19 cellular contexts compared by ENCODE assay signal in genomic region chr5:867300-867699, GRCh38. TPM values are rescaled to one million over a fixed set of nuclear protein-coding genes. Genes with fewer than 3 reads are reported as not detected.
DNase-seq lines count a peak whose midpoint lies in the region; ATAC-seq, FAIRE-seq and TF ChIP-seq lines count a peak whose summit lies in the region.
"Had no signal": no experiment of that assay in that cellular context is flagged by ENCODE, and none has a peak within 500 bp of the region (broad histone marks: within the 10 kb centered on the region; RNA-seq: fewer than 3 reads in every experiment).

No MANE protein-coding gene starts in this region.

- TF ChIP-seq POLR2A in HCT116 (IDR thresholded peaks at IDR 0.05; ENCODE audit: borderline replicate concordance, extremely low read depth, insufficient read depth, insufficient read length) (no peak), K562 (conservative IDR thresholded peaks at IDR 0.05) (peak; percentile 57)

- DNase-seq in DND-41 (no peak), HCT116 (ENCODE audit: low read depth, low spot score) (no peak), K562 (ENCODE audit: extremely low read depth in 1 of 4, low spot score in 3 of 4) (peak in 1 of 4 experiments; percentile 12), kidney (peak; percentile 32), COLO668 (lab: John Stamatoyannopoulos, UW; ENCODE audit: unreplicated experiment) (no peak), superior temporal gyrus (ENCODE audit: extremely low spot score) (no peak)
- DNase-seq: GDM1; NCI-H1048; NCI-H146; NCI-H345; NCI-H526 treated with DMSO at 0.1 percent for 48 hours; NK-92 treated with Interleukin-12 subunit alpha and Interleukin-12 subunit beta, amount 100 ng/mL, for 24 hours; OCI-M1 had no signal

- RAD21 ChIA-PET in HCT116 (lab: Charles Lee; ENCODE audit: low non-redundant PET in 1 of 2, low total read pairs in 2 of 2, uncharacterized antibody in 2 of 2, unreplicated experiment in 2 of 2) = no interaction called here

- TF ChIP-seq CTCF in DND-41 (IDR thresholded peaks at IDR 0.05; ENCODE audit: borderline replicate concordance, extremely low read depth, low read length, poor library complexity, severe bottlenecking) = no peak
- TF ChIP-seq CTCF in HCT116 (IDR thresholded peaks at IDR 0.05 in 2 of 3, conservative IDR thresholded peaks at IDR 0.05 in 1 of 3; ENCODE audit: borderline replicate concordance in 1 of 3, insufficient read depth in 1 of 3, low read depth in 2 of 3, low read length in 2 of 3) = peak in 2 of 3 experiments; percentile 8 to 9; a peak in 1 of 6 replicates
- no peak for TF ChIP-seq CTCF in K562 (IDR thresholded peaks at IDR 0.05 in 2 of 3, conservative IDR thresholded peaks at IDR 0.05 in 1 of 3; ENCODE audit: insufficient read depth in 2 of 3, low read depth in 1 of 3, low read length in 3 of 3)
- no peak for TF ChIP-seq CTCF in kidney (IDR thresholded peaks at IDR 0.05; ENCODE audit: borderline replicate concordance, extremely low read depth, insufficient read depth)

- no peak for TF ChIP-seq EP300 in K562 (IDR thresholded peaks at IDR 0.05; ENCODE audit: low read length)

- H3K27ac ChIP-seq in DND-41 (ENCODE audit: low read length) (no peak overlapping the region), HCT116 (ENCODE audit: low read depth, low read length) (no peak overlapping the region), K562 (ENCODE audit: extremely low read depth, low read depth, low read length) (no peak overlapping the region), kidney (ENCODE audit: low read depth in 2 of 2, low read length in 2 of 2) (peak overlapping the region in 1 of 2 donors; percentile 57)
- H3K27ac ChIP-seq: SK-N-MC had no signal

- no peak overlapping the region for H3K9ac ChIP-seq in DND-41 (ENCODE audit: low read depth, low read length)
- H3K9ac ChIP-seq in HCT116 (ENCODE audit: low read length) = no peak overlapping the region
- no peak overlapping the region for H3K9ac ChIP-seq in K562 (ENCODE audit: insufficient read depth in 1 of 2, low read depth in 2 of 2, low read length in 2 of 2)
- H3K9ac ChIP-seq in kidney (ENCODE audit: low read length in 2 of 2) = no peak overlapping the region

- peaks cover 97% of the 10 kb centered on the region for H3K36me3 ChIP-seq in DND-41 (ENCODE audit: insufficient read depth, low read length)
- peaks cover 50 to 58% of the 10 kb centered on the region in 2 experiments for H3K36me3 ChIP-seq in HCT116 (ENCODE audit: control insufficient read depth in 1 of 2, insufficient read depth in 2 of 2, low read length in 2 of 2)
- H3K36me3 ChIP-seq in K562 (ENCODE audit: control insufficient read depth, insufficient read depth, low read length) = peaks cover 100% of the 10 kb centered on the region
- H3K36me3 ChIP-seq in kidney (ENCODE audit: control insufficient read depth in 1 of 2, insufficient read depth in 2 of 2, low read length in 2 of 2) = peaks cover 39 to 59% of the 10 kb centered on the region in 2 donors

- no peaks in the 10 kb centered on the region for H3K9me2 ChIP-seq in HCT116 (ENCODE audit: insufficient read depth)

- POLR2A ChIA-PET in HCT116 (lab: Charles Lee) = no interaction called here
- POLR2A ChIA-PET in K562 (lab: Yijun Ruan, JAX) = interaction anchor here (0.6 kb wide), 1 partner anchor 9 kb away, joined by 3 read pairs; no protein-coding TSS in a partner anchor

- intact Hi-C loops in HCT116 (cut with micrococcal nuclease) = no loop called here
- intact Hi-C loops in K562 (cut with micrococcal nuclease) = no loop called here
- intact Hi-C loops in kidney (cut with DNase I) = no loop called here

- BruUV-seq in HCT116 (replicated peaks; lab: Mats Ljungman, UMichigan) (no TSS peak), K562 (replicated peaks; lab: Mats Ljungman, UMichigan) (no TSS peak)

- no peak for TF ChIP-seq RAD21 in HCT116 (IDR thresholded peaks at IDR 0.05; ENCODE audit: low read depth)
- no peak for TF ChIP-seq RAD21 in K562 (CRISPR knock-in tag; conservative IDR thresholded peaks at IDR 0.05 in 1 of 2, IDR thresholded peaks at IDR 0.05 in 1 of 2)

- in situ Hi-C loops in K562 (cut with MboI) = no loop called here

- no peaks in the 10 kb centered on the region for H3K79me2 ChIP-seq in DND-41 (ENCODE audit: insufficient read depth, low read length)
- no peaks in the 10 kb centered on the region; the same call in 1 of the 2 replicates for H3K79me2 ChIP-seq in HCT116 (ENCODE audit: insufficient read depth, low read length)
- no peaks in the 10 kb centered on the region for H3K79me2 ChIP-seq in K562 (ENCODE audit: control insufficient read depth, insufficient read depth, low read length)

- no peaks in the 10 kb centered on the region for H3K9me1 ChIP-seq in K562 (ENCODE audit: control insufficient read depth, insufficient read depth, low read length)

- ATAC-seq in DND-41 (ENCODE audit: insufficient read depth, low read depth) (peak; percentile 23; the same call in 1 of the 3 replicates), HCT116 (peak; percentile 37; the same call in 1 of the 2 replicates), K562 (peak; percentile 46; the same call in 2 of the 3 replicates), HG03432 (IDR thresholded peaks at IDR 0.05; ENCODE audit: unreplicated experiment) (no peak), GM19324 (IDR thresholded peaks at IDR 0.05; ENCODE audit: low FRiP score, unreplicated experiment) (no peak)

- FAIRE-seq in K562 (lab: Jason Lieb, UNC) (no peak), kidney (lab: Jason Lieb, UNC) (no peak)
- FAIRE-seq: H1 had no signal

- H4K20me1 ChIP-seq in DND-41 (ENCODE audit: insufficient read depth, low read length) = peaks cover 33% of the 10 kb centered on the region
- H4K20me1 ChIP-seq in HCT116 (ENCODE audit: insufficient read depth) = no peaks in the 10 kb centered on the region
- H4K20me1 ChIP-seq in K562 (replicated peaks; ENCODE audit: control insufficient read depth, insufficient read depth, low read length) = peaks cover 9% of the 10 kb centered on the region; the same call in 1 of the 2 replicates

- no peaks in the 10 kb centered on the region for H3K27me3 ChIP-seq in DND-41 (ENCODE audit: insufficient read depth, low read length, poor library complexity)
- H3K27me3 ChIP-seq in HCT116 (ENCODE audit: insufficient read depth, low read length) = no peaks in the 10 kb centered on the region
- H3K27me3 ChIP-seq in K562 (ENCODE audit: control insufficient read depth in 2 of 2, insufficient read depth in 2 of 2, low read length in 2 of 2) = no peaks in the 10 kb centered on the region

- H3K9me3 ChIP-seq in DND-41 (ENCODE audit: insufficient read depth, low read length, severe bottlenecking) = no peaks in the 10 kb centered on the region
- H3K9me3 ChIP-seq in HCT116 (ENCODE audit: control insufficient read depth in 1 of 2, insufficient read depth in 1 of 2, low read depth in 1 of 2, low read length in 2 of 2) = no peaks in the 10 kb centered on the region
- H3K9me3 ChIP-seq in K562 (replicated peaks; ENCODE audit: control insufficient read depth, insufficient read depth, low read depth, low read length) = no peaks in the 10 kb centered on the region
- no peaks in the 10 kb centered on the region for H3K9me3 ChIP-seq in kidney (ENCODE audit: control insufficient read depth in 1 of 2, low read length in 2 of 2)
- H3K9me3 ChIP-seq: Caco-2 had no signal

- H3K4me1 ChIP-seq in DND-41 (ENCODE audit: insufficient read depth, low read length) (no peaks in the 10 kb centered on the region), HCT116 (ENCODE audit: control insufficient read depth in 1 of 2, insufficient read depth in 2 of 2, low read length in 2 of 2) (no peaks in the 10 kb centered on the region), K562 (replicated peaks in 1 of 2; ENCODE audit: control insufficient read depth in 2 of 2, insufficient read depth in 2 of 2, low read length in 2 of 2) (peaks cover 0 to 15% of the 10 kb centered on the region in 2 experiments; a peak in 1 of 5 replicates), kidney (ENCODE audit: control insufficient read depth in 1 of 2, insufficient read depth in 1 of 2, low read depth in 1 of 2, low read length in 2 of 2) (peaks cover 9 to 12% of the 10 kb centered on the region in 2 donors)

- H3K4me2 ChIP-seq in DND-41 (ENCODE audit: insufficient read depth, low read length) = no peak overlapping the region
- no peak overlapping the region for H3K4me2 ChIP-seq in HCT116 (ENCODE audit: low read length)
- H3K4me2 ChIP-seq in K562 (ENCODE audit: insufficient read depth, low read length) = no peak overlapping the region

- CTCF ChIA-PET in HCT116 (lab: Charles Lee) (no interaction called here), K562 (lab: Yijun Ruan, JAX; ENCODE audit: low intra/inter-chr PET ratio) (no interaction called here)

- no peak overlapping the region for H3K4me3 ChIP-seq in DND-41 (ENCODE audit: low read depth in 1 of 2, low read length in 2 of 2)
- no peak overlapping the region for H3K4me3 ChIP-seq in HCT116 (replicated peaks in 1 of 2; ENCODE audit: low read depth in 1 of 2, low read length in 2 of 2)
- no peak overlapping the region for H3K4me3 ChIP-seq in K562
- H3K4me3 ChIP-seq in kidney (ENCODE audit: low read length in 2 of 2) = no peak overlapping the region
- H3K4me3 ChIP-seq: SK-N-MC had no signal

- 87% methylated on average over 5 of the region's 5 CpGs for whole genome bisulfite sequencing in K562 (ENCODE audit: insufficient coverage, low coverage, missing lambda C conversion rate)

- H2AFZ ChIP-seq in DND-41 (ENCODE audit: low read depth, low read length) = no peak overlapping the region
- H2AFZ ChIP-seq in HCT116 (ENCODE audit: low read depth, low read length, poor library complexity, severe bottlenecking) = no peak overlapping the region
- no peak overlapping the region for H2AFZ ChIP-seq in K562 (ENCODE audit: low read depth, low read length)

RNA-seq across cellular contexts. Expression of gene ZDHHC11, which starts 16.5 kb away (rescaled TPM):
- total RNA-seq in HCT116 (2021; ENCODE audit: unreplicated experiment) = 17.0 TPM
- 7.7 and 8.7 TPM in 2 replicates for polyA plus RNA-seq in HCT116 (2012)
- 13.2 and 31.1 TPM in 2 replicates for total RNA-seq in K562 (2011; cell fraction: chromatin; rRNA removed; ENCODE audit: low replicate concordance)
- total RNA-seq in K562 (2011; cell fraction: nucleolus; rRNA removed) = 14.7 and 17.7 TPM in 2 replicates
- 11.8 and 18.1 TPM in 2 replicates for total RNA-seq in K562 (2011; cell fraction: nucleoplasm; rRNA removed)
- 0.20 and 1.5 TPM in 2 replicates for total RNA-seq in K562 (2014; rRNA removed)
- total RNA-seq in K562 (2014; rRNA removed; fragmentation: Illumina TruSeq; extraction: Trizol) = 0.40 and 0.45 TPM in 2 replicates
- 0.29 and 0.30 TPM in 2 replicates for total RNA-seq in K562 (2015; rRNA removed; fragmentation: Illumina TruSeq; extraction: Trizol)
- 2.2 and 2.3 TPM in 2 replicates for total RNA-seq in K562 (2021)
- 0.99 and 1.2 TPM in 2 replicates for polyA plus RNA-seq in K562 (2011; rRNA removed)
- 0.52 and 1.3 TPM in 2 replicates for polyA plus RNA-seq in K562 (2011; cell fraction: cytosol; rRNA removed)
- polyA plus RNA-seq in K562 (2011; cell fraction: nucleus; rRNA removed) = 6.0 and 14.9 TPM in 2 replicates
- 1.5 and 6.1 TPM in 2 replicates for polyA plus RNA-seq in K562 (2012)
- polyA plus RNA-seq in K562 (2014; fragmentation: Illumina TruSeq; extraction: Trizol) = 0.52 and 1.4 TPM in 2 replicates
- under 1 TPM; 0.07 to 0.21 TPM for polyA plus RNA-seq in K562 (2014; fragmentation: Nextera tagmentation; extraction: Ambion mirVana)
- polyA plus RNA-seq in K562 (2014; rRNA removed) = 0.97 and 1.4 TPM in 2 replicates
- polyA minus RNA-seq in K562 (2011; rRNA and poly(A)+ RNA removed) = 0.81 and 1.1 TPM in 2 replicates
- 1.3 and 1.4 TPM in 2 replicates for polyA minus RNA-seq in K562 (2011; cell fraction: cytosol; rRNA and poly(A)+ RNA removed)
- 2.3 and 4.4 TPM in 2 replicates for polyA minus RNA-seq in K562 (2011; cell fraction: nucleus; rRNA and poly(A)+ RNA removed)
- 10.1 TPM for total RNA-seq in kidney
- polyA plus RNA-seq in kidney (ENCODE audit: insufficient read depth, low read depth, low replicate concordance) = 1.6 TPM
- polyA plus RNA-seq: CD14-positive monocyte had no signal

RNA-seq across cellular contexts. Expression of gene BRD9, which starts 25.3 kb away (rescaled TPM):
- total RNA-seq in HCT116 (2021; ENCODE audit: unreplicated experiment) = 54.6 TPM
- 33.0 and 35.4 TPM in 2 replicates for polyA plus RNA-seq in HCT116 (2012)
- total RNA-seq in K562 (2011; cell fraction: chromatin; rRNA removed; ENCODE audit: low replicate concordance) = 217 and 274 TPM in 2 replicates
- 94.6 and 102 TPM in 2 replicates for total RNA-seq in K562 (2011; cell fraction: nucleolus; rRNA removed)
- 114 and 119 TPM in 2 replicates for total RNA-seq in K562 (2011; cell fraction: nucleoplasm; rRNA removed)
- total RNA-seq in K562 (2014; rRNA removed) = 52.8 and 58.5 TPM in 2 replicates
- 37.9 and 39.5 TPM in 2 replicates for total RNA-seq in K562 (2014; rRNA removed; fragmentation: Illumina TruSeq; extraction: Trizol)
- 43.1 and 44.9 TPM in 2 replicates for total RNA-seq in K562 (2015; rRNA removed; fragmentation: Illumina TruSeq; extraction: Trizol)
- total RNA-seq in K562 (2021) = 62.3 and 68.7 TPM in 2 replicates
- polyA plus RNA-seq in K562 (2011; rRNA removed) = 17.3 and 18.0 TPM in 2 replicates
- polyA plus RNA-seq in K562 (2011; cell fraction: cytosol; rRNA removed) = 14.1 and 18.3 TPM in 2 replicates
- polyA plus RNA-seq in K562 (2011; cell fraction: nucleus; rRNA removed) = 96.2 and 143 TPM in 2 replicates
- 36.5 and 41.6 TPM in 2 replicates for polyA plus RNA-seq in K562 (2012)
- 49.7 and 54.7 TPM in 2 replicates for polyA plus RNA-seq in K562 (2014; fragmentation: Illumina TruSeq; extraction: Trizol)
- polyA plus RNA-seq in K562 (2014; fragmentation: Nextera tagmentation; extraction: Ambion mirVana) = 1 to 10 TPM; 2.4 to 3.7 TPM
- 51.8 and 56.4 TPM in 2 replicates for polyA plus RNA-seq in K562 (2014; rRNA removed)
- polyA minus RNA-seq in K562 (2011; rRNA and poly(A)+ RNA removed) = 23.4 and 26.6 TPM in 2 replicates
- polyA minus RNA-seq in K562 (2011; cell fraction: cytosol; rRNA and poly(A)+ RNA removed) = 16.0 and 18.9 TPM in 2 replicates
- 54.1 and 62.2 TPM in 2 replicates for polyA minus RNA-seq in K562 (2011; cell fraction: nucleus; rRNA and poly(A)+ RNA removed)
- 38.0 TPM for total RNA-seq in kidney
- 17.5 TPM for polyA plus RNA-seq in kidney (ENCODE audit: insufficient read depth, low read depth, low replicate concordance)

RNA-seq across cellular contexts. Expression of gene TRIP13, which starts 25.4 kb away (rescaled TPM):
- total RNA-seq in HCT116 (2021; ENCODE audit: unreplicated experiment) = 45.0 TPM
- 18.0 and 29.3 TPM in 2 replicates for polyA plus RNA-seq in HCT116 (2012)
- 80.8 and 99.7 TPM in 2 replicates for total RNA-seq in K562 (2011; cell fraction: chromatin; rRNA removed; ENCODE audit: low replicate concordance)
- 42.2 and 50.7 TPM in 2 replicates for total RNA-seq in K562 (2011; cell fraction: nucleolus; rRNA removed)
- total RNA-seq in K562 (2011; cell fraction: nucleoplasm; rRNA removed) = 38.0 and 41.1 TPM in 2 replicates
- total RNA-seq in K562 (2014; rRNA removed) = 48.2 and 68.7 TPM in 2 replicates
- total RNA-seq in K562 (2014; rRNA removed; fragmentation: Illumina TruSeq; extraction: Trizol) = 55.2 and 56.8 TPM in 2 replicates
- 45.1 and 50.8 TPM in 2 replicates for total RNA-seq in K562 (2015; rRNA removed; fragmentation: Illumina TruSeq; extraction: Trizol)
- total RNA-seq in K562 (2021) = 50.0 and 53.2 TPM in 2 replicates
- 93.2 and 116 TPM in 2 replicates for polyA plus RNA-seq in K562 (2011; rRNA removed)
- polyA plus RNA-seq in K562 (2011; cell fraction: cytosol; rRNA removed) = 35.6 and 39.2 TPM in 2 replicates
- polyA plus RNA-seq in K562 (2011; cell fraction: nucleus; rRNA removed) = 107 and 115 TPM in 2 replicates
- polyA plus RNA-seq in K562 (2012) = 39.7 and 46.2 TPM in 2 replicates
- polyA plus RNA-seq in K562 (2014; fragmentation: Illumina TruSeq; extraction: Trizol) = 62.6 and 73.0 TPM in 2 replicates
- 10 to 100 TPM; 24.1 to 28.9 TPM for polyA plus RNA-seq in K562 (2014; fragmentation: Nextera tagmentation; extraction: Ambion mirVana)
- 65.2 and 73.4 TPM in 2 replicates for polyA plus RNA-seq in K562 (2014; rRNA removed)
- polyA minus RNA-seq in K562 (2011; rRNA and poly(A)+ RNA removed) = 74.7 and 79.6 TPM in 2 replicates
- polyA minus RNA-seq in K562 (2011; cell fraction: cytosol; rRNA and poly(A)+ RNA removed) = 37.0 and 47.0 TPM in 2 replicates
- polyA minus RNA-seq in K562 (2011; cell fraction: nucleus; rRNA and poly(A)+ RNA removed) = 20.7 and 35.1 TPM in 2 replicates
- total RNA-seq in kidney = 1.6 TPM
- 0.86 TPM for polyA plus RNA-seq in kidney (ENCODE audit: insufficient read depth, low read depth, low replicate concordance)

Comparison
In these comparisons a context has a peak if more than half of its experiments do, and no peak if none do; other contexts are left out.
1. ATAC-seq: peak in DND-41 (single experiment), HCT116 (single experiment) and K562 (single experiment); none in HG03432 (single experiment) and GM19324 (single experiment).
2. CTCF ChIP-seq: peak in HCT116 (2 of 3); none in DND-41 (single experiment), K562 (0 of 3) and kidney (single experiment).
3. RNA of gene TRIP13, which starts 25.4 kb away (total RNA-seq): 38.0 to 99.7 TPM in K562 and 45.0 TPM in HCT116 (single experiment); 1.6 TPM in kidney (single experiment); every median in the first group is over 10 times any median in the second.